ENCODE assay signal across 8 cellular contexts in the genomic region with DNA sequence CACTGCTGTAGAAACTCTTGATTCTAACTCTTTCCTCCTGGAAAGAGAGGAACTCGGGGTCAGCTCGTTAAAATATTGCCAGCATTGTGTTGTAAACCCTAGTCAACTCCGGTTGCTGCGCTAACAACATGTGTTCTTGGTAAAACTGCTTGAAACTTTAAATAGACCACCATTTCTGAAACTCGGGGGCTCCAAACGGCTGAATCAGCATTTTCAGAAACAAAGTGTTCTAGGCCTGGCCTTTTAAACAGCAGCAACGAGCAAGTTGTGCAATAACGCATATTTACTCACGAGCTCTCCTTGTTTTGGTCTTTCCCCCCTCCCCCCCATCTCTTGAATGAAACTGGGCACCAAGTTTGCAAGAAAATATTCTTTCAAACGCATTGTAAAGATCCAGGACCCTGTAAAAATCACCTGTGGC. TPM values are rescaled to one million over a fixed set of nuclear protein-coding genes. Genes with fewer than 3 reads are reported as not detected.
DNase-seq lines count a peak whose midpoint lies in the region; ATAC-seq and TF ChIP-seq lines count a peak whose summit lies in the region.

No MANE protein-coding gene starts in this region.

- TF ChIP-seq CTCF in ovary (IDR thresholded peaks at IDR 0.05) = no peak

- H3K4me1 ChIP-seq in esophagus (ENCODE audit: control insufficient read depth in 2 of 2, insufficient read depth in 2 of 2, low read length in 1 of 2) = no peaks in the 10 kb centered on the region
- H3K4me1 ChIP-seq in ovary (ENCODE audit: insufficient read depth) = peaks cover 6% of the 10 kb centered on the region

- H3K27ac ChIP-seq in esophagus (ENCODE audit: low read depth in 2 of 2, low read length in 1 of 2) (peak overlapping the region in 1 of 2 donors; percentile 73), ovary (no peak overlapping the region)

- peaks cover 6 to 13% of the 10 kb centered on the region in 2 donors for H3K9me3 ChIP-seq in esophagus (ENCODE audit: control insufficient read depth in 2 of 2, insufficient read depth in 1 of 2, low read depth in 1 of 2, low read length in 1 of 2)
- H3K9me3 ChIP-seq in ovary = no peaks in the 10 kb centered on the region

- in situ Hi-C loops in G401 (cut with HindIII; ENCODE audit: low sequenced_read_pairs) = no loop called here

- H3K4me3 ChIP-seq in esophagus (ENCODE audit: low read depth in 1 of 2, low read length in 2 of 2) (peak overlapping the region; percentile 63 to 74), ovary (peak overlapping the region; percentile 50)

- WGBS in esophagus, 2 donors = 24 to 26% methylated on average over 10 of the region's 10 CpGs
- 11 to 18% (median 13%) methylated on average over 10 of the region's 10 CpGs for WGBS in ovary, 3 donors

- TF ChIP-seq EP300 in ovary (IDR thresholded peaks at IDR 0.05) = no peak

- no peaks in the 10 kb centered on the region for H3K27me3 ChIP-seq in esophagus (ENCODE audit: control insufficient read depth in 1 of 2, insufficient read depth in 2 of 2, low read length in 2 of 2)
- no peaks in the 10 kb centered on the region for H3K27me3 ChIP-seq in ovary

- DNase-seq in GM03348 (ENCODE audit: low spot score) (peak; percentile 60), RKO (ENCODE audit: low spot score) (peak; percentile 57), ovary (peak in 2 of 5 donors; percentile 16 to 41), NCI-H524 (lab: John Stamatoyannopoulos, UW) (no peak), G401 (ENCODE audit: low spot score) (no peak)
- DNase-seq in stimulated activated CD4-positive, alpha-beta T cell treated with anti-CD3 and anti-CD28 coated beads, Interleukin-1b, Interleukin-23, amount 100 ng/mL, for 48 hours = no peak

- ATAC-seq in HG02981 (IDR thresholded peaks at IDR 0.05; ENCODE audit: unreplicated experiment) = no peak

- H3K36me3 ChIP-seq in esophagus (ENCODE audit: control insufficient read depth in 2 of 2, insufficient read depth in 2 of 2, low read length in 1 of 2) = no peaks in the 10 kb centered on the region
- no peaks in the 10 kb centered on the region for H3K36me3 ChIP-seq in ovary

- intact Hi-C loops in ovary (cut with DNase I) = loop anchor here in 1 of 4 donors (5.0 kb wide), 1 partner anchor 330 kb away; no protein-coding TSS in a partner anchor

- no peak for TF ChIP-seq POLR2A in ovary (IDR thresholded peaks at IDR 0.05)

RNA-seq across cellular contexts. Expression of a gene that starts 9.2 kb away (rescaled TPM):
- polyA plus RNA-seq in esophagus (1 to 10 TPM; 4.0 to 5.0 TPM), ovary (10 to 100 TPM in 1 of 2 donors, 1 to 10 TPM in 1; 10.0 to 27.8 TPM)
- total RNA-seq in ovary = 10 to 100 TPM; 17.5 to 93.3 (median 27.8) TPM
- not detected in 2 replicates for total RNA-seq in G401 (2014; rRNA removed; shearing (Covaris generic))

Comparison
In these comparisons a context has a peak if more than half of its experiments do, and no peak if none do; other contexts are left out.
1. DNase-seq: peak in GM03348 (single experiment) and RKO (single experiment); none in NCI-H524 (0 of 2), stimulated activated CD4-positive, alpha-beta T cell treated with anti-CD3 and anti-CD28 coated beads, Interleukin-1b, Interleukin-23, amount 100 ng/mL, for 48 hours (single experiment) and G401 (single experiment).
2. RNA of a gene that starts 9.2 kb away (total RNA-seq): 17.5 to 93.3 TPM in ovary; not detected in G401; every median in the first group is over 10 times any median in the second.